Comparison of ENCODE assay signal across 9 cellular contexts in the genomic region with DNA sequence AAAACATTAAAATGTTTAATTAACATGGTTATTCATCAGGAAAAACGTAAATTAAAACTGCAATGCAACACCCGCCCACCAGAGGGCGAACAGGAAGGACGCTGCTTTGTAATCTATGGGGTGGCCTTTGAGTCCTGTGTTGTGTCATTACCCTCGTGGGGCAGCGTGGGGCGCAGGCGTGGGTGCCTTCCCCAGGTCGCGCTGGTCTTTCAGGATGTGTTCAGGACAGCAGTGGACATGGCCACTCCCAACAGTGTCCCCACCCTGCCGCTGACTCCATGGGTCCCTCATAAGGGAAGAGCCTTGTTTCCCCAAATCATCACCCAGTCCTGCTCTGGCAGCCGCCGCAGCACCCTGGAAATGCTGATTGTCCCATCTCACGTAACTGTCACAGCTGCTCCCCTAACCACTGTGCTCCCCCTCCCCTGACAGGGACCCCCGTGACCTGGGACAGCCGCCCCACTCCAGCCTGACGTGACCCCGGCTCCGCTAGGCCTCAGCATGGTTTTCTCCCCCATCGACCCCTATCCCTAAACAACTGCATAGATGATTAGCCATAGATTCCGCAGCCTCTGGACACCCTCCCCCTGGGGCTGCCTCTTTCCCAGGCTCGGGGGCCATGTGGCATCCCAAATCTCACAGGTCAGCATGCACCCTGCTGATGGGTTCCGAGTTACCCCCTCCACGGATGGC. TPM values are rescaled to one million over a fixed set of nuclear protein-coding genes. Genes with fewer than 3 reads are reported as not detected.
DNase-seq lines count a peak whose midpoint lies in the region; ATAC-seq, FAIRE-seq and TF ChIP-seq lines count a peak whose summit lies in the region.
"Had no signal": no experiment of that assay in that cellular context is flagged by ENCODE, and none has a peak within 500 bp of the region (broad histone marks: within the 10 kb centered on the region; RNA-seq: fewer than 3 reads in every experiment).

No MANE protein-coding gene starts in this region.

- H3K27me3 Mint-ChIP-seq in activated naive CD4-positive, alpha-beta T cell treated with anti-CD3 and anti-CD28 coated beads, Interleukin-2, amount 10 ng/mL, durations not matched to agents 7 days and 5 days, result peaks cover 11% of the 10 kb centered on the region

- in situ Hi-C loops in ACHN (cut with HindIII; ENCODE audit: low pct_ligation_motif_present, low pct_unique_long_range_greater_than_20kb, low sequenced_read_pairs), result no loop called here
- in situ Hi-C loops in GM13977 (cut with MboI; ENCODE audit: low pct_unique_long_range_greater_than_20kb, low sequenced_read_pairs, unreplicated experiment), result no loop called here

- H3K36me3 ChIP-seq in small intestine (ENCODE audit: control insufficient read depth in 2 of 2, insufficient read depth in 2 of 2, low read length in 2 of 2), result no peaks in the 10 kb centered on the region

- H3K27ac Mint-ChIP-seq in activated naive CD4-positive, alpha-beta T cell treated with anti-CD3 and anti-CD28 coated beads, Interleukin-2, amount 10 ng/mL, durations not matched to agents 7 days and 5 days, result no peak overlapping the region

- H3K36me3 Mint-ChIP-seq in activated naive CD4-positive, alpha-beta T cell treated with anti-CD3 and anti-CD28 coated beads, Interleukin-2, amount 10 ng/mL, durations not matched to agents 7 days and 5 days, result no peaks in the 10 kb centered on the region

- intact Hi-C loops in left cardiac atrium (cut with DNase I), result loop anchor here in 1 of 2 donors (5.0 to 10.0 kb wide), 2 partner anchors 519 to 682 kb away; no protein-coding TSS in a partner anchor

- no peaks in the 10 kb centered on the region for H3K9me3 Mint-ChIP-seq in activated naive CD4-positive, alpha-beta T cell treated with anti-CD3 and anti-CD28 coated beads, Interleukin-2, amount 10 ng/mL, durations not matched to agents 7 days and 5 days

- peak; percentile 74 for TF ChIP-seq CTCF in GM13977 (IDR thresholded peaks at IDR 0.05; ENCODE audit: extremely low read depth, insufficient read depth, missing control alignments)

- no peak overlapping the region for H3K4me3 ChIP-seq in small intestine (ENCODE audit: low read depth in 1 of 2, low read length in 2 of 2)

- H3K27ac ChIP-seq in small intestine (ENCODE audit: low read depth in 1 of 2, low read length in 1 of 2), result no peak overlapping the region

- peak; percentile 17 to 23 for ATAC-seq in left cardiac atrium
- no peak for ATAC-seq in HG03565 (IDR thresholded peaks at IDR 0.05; ENCODE audit: unreplicated experiment)
- no peak for ATAC-seq in GM21367 (IDR thresholded peaks at IDR 0.05; ENCODE audit: unreplicated experiment)

- H3K4me3 Mint-ChIP-seq in activated naive CD4-positive, alpha-beta T cell treated with anti-CD3 and anti-CD28 coated beads, Interleukin-2, amount 10 ng/mL, durations not matched to agents 7 days and 5 days, result no peak overlapping the region

- H3K9me3 ChIP-seq in small intestine (ENCODE audit: control insufficient read depth, low read depth), result no peaks in the 10 kb centered on the region

- H3K4me1 Mint-ChIP-seq in activated naive CD4-positive, alpha-beta T cell treated with anti-CD3 and anti-CD28 coated beads, Interleukin-2, amount 10 ng/mL, durations not matched to agents 7 days and 5 days, result no peaks in the 10 kb centered on the region

- FAIRE-seq in small intestine (lab: Jason Lieb, UNC), result no peak

- peak; percentile 15 for DNase-seq in ACHN
- peak; percentile 73 for DNase-seq in GM13977 (ENCODE audit: low spot score)
- peak; percentile 78 for DNase-seq in RPMI8226
- DNase-seq in activated naive CD4-positive, alpha-beta T cell treated with anti-CD3 and anti-CD28 coated beads, Interleukin-2, amount 10 ng/mL, durations not matched to agents 7 days and 5 days, result peak; percentile 68
- DNase-seq in left cardiac atrium, result no peak
- peak; percentile 38 for DNase-seq in small intestine

- no peaks in the 10 kb centered on the region for H3K27me3 ChIP-seq in small intestine (ENCODE audit: control insufficient read depth in 2 of 2, insufficient read depth in 2 of 2, low read length in 2 of 2)

- 45 to 49% (median 47%) methylated on average over 24 of the region's 24 CpGs for WGBS in small intestine, 3 donors

- no peaks in the 10 kb centered on the region for H3K4me1 ChIP-seq in small intestine (ENCODE audit: control insufficient read depth in 2 of 2, insufficient read depth in 1 of 2, low read depth in 1 of 2, low read length in 1 of 2)

- CTCF ChIA-PET in activated naive CD4-positive, alpha-beta T cell treated with anti-CD3 and anti-CD28 coated beads, Interleukin-2, amount 10 ng/mL, durations not matched to agents 7 days and 5 days (lab: Charles Lee), result interaction anchor here (0.8 to 1.3 kb wide), 2 partner anchors 19 to 24 kb away, joined by 3 to 4 read pairs; no protein-coding TSS in a partner anchor

RNA-seq across cellular contexts. Expression of gene GLT6D1, which starts 36.4 kb away (rescaled TPM):
- total RNA-seq in left cardiac atrium, result not detected
- polyA plus RNA-seq in small intestine, result not detected
- total RNA-seq: lower leg skin had no signal

RNA-seq across cellular contexts. Expression of gene PAEP, which starts 41.4 kb away (rescaled TPM):
- not detected for total RNA-seq in left cardiac atrium
- not detected for polyA plus RNA-seq in small intestine

RNA-seq across cellular contexts. Expression of gene OBP2A, which starts 57.0 kb away (rescaled TPM):
- total RNA-seq in left cardiac atrium, result not detected
- not detected for polyA plus RNA-seq in small intestine

Comparison
In these comparisons a context has a peak if more than half of its experiments do, and no peak if none do; other contexts are left out.
1. ATAC-seq: peak in left cardiac atrium (2 of 2); none in HG03565 (single experiment) and GM21367 (single experiment).